Comparison of ENCODE assay signal across 8 cellular contexts in genomic region chr1:244049969-244050834, GRCh38. TPM values are rescaled to one million over a fixed set of nuclear protein-coding genes. Genes with fewer than 3 reads are reported as not detected.
DNase-seq lines count a peak whose midpoint lies in the region; ATAC-seq and TF ChIP-seq lines count a peak whose summit lies in the region.

No MANE protein-coding gene starts in this region.

- H3K9me3 Mint-ChIP-seq in naive thymus-derived CD4-positive, alpha-beta T cell: peaks cover 0 to 9% (median 0%) of the 10 kb centered on the region in 11 donors

- H3K4me1 Mint-ChIP-seq in naive thymus-derived CD4-positive, alpha-beta T cell: peaks cover 15 to 32% (median 20%) of the 10 kb centered on the region in 7 donors

- POLR2A ChIA-PET in Panc1 (lab: Charles Lee): no interaction called here
- POLR2A ChIA-PET in naive thymus-derived CD4-positive, alpha-beta T cell (lab: Charles Lee): interaction anchor here (0.5 to 11.3 kb wide), 8 partner anchors 13 to 919 kb away, joined by 3 to 240 read pairs (median 4); no protein-coding TSS in a partner anchor

- H3K27me3 ChIP-seq in Panc1 (ENCODE audit: control insufficient read depth, insufficient read depth, low read length): peaks cover 5% of the 10 kb centered on the region; the same call in 1 of the 2 replicates
- H3K27me3 ChIP-seq in effector memory CD4-positive, alpha-beta T cell (replicated peaks; ENCODE audit: control insufficient read depth, insufficient read depth, low read length, poor library complexity, severe bottlenecking): no peaks in the 10 kb centered on the region
- no peaks in the 10 kb centered on the region for H3K27me3 ChIP-seq in naive thymus-derived CD4-positive, alpha-beta T cell (ENCODE audit: control insufficient read depth in 2 of 2, insufficient read depth in 2 of 2, low read length in 2 of 2)

- peak overlapping the region; percentile 46 to 67 for H3K4me3 ChIP-seq in Panc1 (ENCODE audit: low read depth in 2 of 2, low read length in 2 of 2)
- peak overlapping the region; percentile 87 for H3K4me3 ChIP-seq in effector memory CD4-positive, alpha-beta T cell (ENCODE audit: insufficient read depth, low read depth, low read length, poor library complexity, severe bottlenecking)
- peak overlapping the region; percentile 63 for H3K4me3 ChIP-seq in naive thymus-derived CD4-positive, alpha-beta T cell (ENCODE audit: low read length)

- peak overlapping the region in 1 of 9 donors; percentile 96 for H3K27ac Mint-ChIP-seq in naive thymus-derived CD4-positive, alpha-beta T cell

- TF ChIP-seq CTCF in Panc1 (IDR thresholded peaks at IDR 0.05): no peak

- H3K4me1 ChIP-seq in Panc1 (ENCODE audit: control insufficient read depth, insufficient read depth, low read length): peaks cover 19% of the 10 kb centered on the region
- H3K4me1 ChIP-seq in effector memory CD4-positive, alpha-beta T cell (ENCODE audit: control insufficient read depth, insufficient read depth, low read length, poor library complexity, severe bottlenecking): peaks cover 30% of the 10 kb centered on the region
- peaks cover 6 to 23% of the 10 kb centered on the region in 2 donors for H3K4me1 ChIP-seq in naive thymus-derived CD4-positive, alpha-beta T cell (ENCODE audit: control insufficient read depth in 2 of 2, insufficient read depth in 2 of 2, low read length in 2 of 2)

- in situ Hi-C loops in Panc1 (cut with HindIII; ENCODE audit: low pct_unique_long_range_greater_than_20kb, low sequenced_read_pairs): no loop called here

- no peaks in the 10 kb centered on the region for H3K9me3 ChIP-seq in Panc1 (ENCODE audit: control insufficient read depth, insufficient read depth, low read depth, low read length)
- H3K9me3 ChIP-seq in effector memory CD4-positive, alpha-beta T cell (ENCODE audit: control insufficient read depth, low read length): no peaks in the 10 kb centered on the region
- H3K9me3 ChIP-seq in naive thymus-derived CD4-positive, alpha-beta T cell (ENCODE audit: control insufficient read depth in 2 of 3, low read length in 3 of 3): no peaks in the 10 kb centered on the region

- peak; percentile 27 for DNase-seq in NCI-H510A treated with DMSO at 0.1 percent for 48 hours (lab: John Stamatoyannopoulos, UW)
- DNase-seq in NCI-H510A (lab: John Stamatoyannopoulos, UW): no peak
- DNase-seq in Panc1 (ENCODE audit: low read depth, low spot score): no peak
- no peak for DNase-seq in effector memory CD4-positive, alpha-beta T cell
- peak in 6 of 9 donors; percentile 17 to 38 (median 28) for DNase-seq in naive thymus-derived CD4-positive, alpha-beta T cell
- DNase-seq in NCI-H526 (lab: John Stamatoyannopoulos, UW): no peak

- TSS peak; percentile 68 for BruUV-seq in Panc1 (replicated peaks; lab: Mats Ljungman, UMichigan)

- intact Hi-C loops in Panc1 (cut with micrococcal nuclease; ENCODE audit: unreplicated experiment): loop anchor here (10.0 kb wide), 1 partner anchor 65 kb away; no protein-coding TSS in a partner anchor
- intact Hi-C loops in naive thymus-derived CD4-positive, alpha-beta T cell (cut with micrococcal nuclease): loop anchor here (1.0 to 10.0 kb wide), 11 partner anchors 8 to 787 kb away; partner anchors contain the start of gene COX20 (in 1 of the 2)

- CTCF ChIA-PET in Panc1 (lab: Charles Lee): no interaction called here
- CTCF ChIA-PET in naive thymus-derived CD4-positive, alpha-beta T cell (lab: Charles Lee): interaction anchor here (0.7 to 1.2 kb wide), 4 partner anchors 11 to 193 kb away, joined by 3 to 5 read pairs (median 4); no protein-coding TSS in a partner anchor

- ATAC-seq in Panc1 (no peak), HG02610 (IDR thresholded peaks at IDR 0.05; ENCODE audit: unreplicated experiment) (no peak), HG03039 (IDR thresholded peaks at IDR 0.05; ENCODE audit: unreplicated experiment) (no peak)
- no peak for ATAC-seq in naive thymus-derived CD4-positive, alpha-beta T cell

- H3K36me3 Mint-ChIP-seq in naive thymus-derived CD4-positive, alpha-beta T cell: peaks cover 0 to 7% (median 3%) of the 10 kb centered on the region in 5 donors

- no peaks in the 10 kb centered on the region for H3K36me3 ChIP-seq in Panc1 (ENCODE audit: control insufficient read depth, insufficient read depth, low read length)
- H3K36me3 ChIP-seq in effector memory CD4-positive, alpha-beta T cell (ENCODE audit: control insufficient read depth, insufficient read depth, low read length): peaks cover 4% of the 10 kb centered on the region
- H3K36me3 ChIP-seq in naive thymus-derived CD4-positive, alpha-beta T cell (ENCODE audit: control insufficient read depth in 2 of 3, insufficient read depth in 3 of 3, low read length in 3 of 3): peaks cover 0 to 13% (median 0%) of the 10 kb centered on the region in 3 experiments

- peaks cover 0 to 30% (median 0%) of the 10 kb centered on the region in 5 donors for H3K27me3 Mint-ChIP-seq in naive thymus-derived CD4-positive, alpha-beta T cell

- peak overlapping the region in 1 of 10 donors; percentile 99 for H3K4me3 Mint-ChIP-seq in naive thymus-derived CD4-positive, alpha-beta T cell

- H3K27ac ChIP-seq in Panc1 (ENCODE audit: low read length): peak overlapping the region; percentile 59
- peak overlapping the region; percentile 77 for H3K27ac ChIP-seq in effector memory CD4-positive, alpha-beta T cell (ENCODE audit: insufficient read depth, low read length, poor library complexity, severe bottlenecking)
- peak overlapping the region; percentile 92 for H3K27ac ChIP-seq in naive thymus-derived CD4-positive, alpha-beta T cell (ENCODE audit: low read depth, low read length)

RNA-seq across cellular contexts. Expression of gene ZBTB18, which starts 0.9 kb away (rescaled TPM):
- total RNA-seq in Panc1 (2021; ENCODE audit: unreplicated experiment): 9.9 TPM
- polyA plus RNA-seq in Panc1 (2012; ENCODE audit: insufficient read length): 4.6 TPM
- 10 to 100 TPM; 15.5 to 90.7 (median 50.5) TPM for total RNA-seq in naive thymus-derived CD4-positive, alpha-beta T cell
- 1 to 10 TPM; 3.6 to 3.9 TPM for polyA plus RNA-seq in naive thymus-derived CD4-positive, alpha-beta T cell

Comparison
In these comparisons a context has a peak if more than half of its experiments do, and no peak if none do; other contexts are left out.
1. DNase-seq: peak in NCI-H510A treated with DMSO at 0.1 percent for 48 hours (single experiment) and naive thymus-derived CD4-positive, alpha-beta T cell (6 of 9); none in NCI-H510A (single experiment), Panc1 (single experiment), effector memory CD4-positive, alpha-beta T cell (0 of 3) and NCI-H526 (0 of 2).
2. Peak in every context shown above with its lines, with median percentiles within 50 percentile points of each other: H3K27ac ChIP-seq and H3K4me3 ChIP-seq.